13 cellular contexts compared by ENCODE assay signal in the genomic region with DNA sequence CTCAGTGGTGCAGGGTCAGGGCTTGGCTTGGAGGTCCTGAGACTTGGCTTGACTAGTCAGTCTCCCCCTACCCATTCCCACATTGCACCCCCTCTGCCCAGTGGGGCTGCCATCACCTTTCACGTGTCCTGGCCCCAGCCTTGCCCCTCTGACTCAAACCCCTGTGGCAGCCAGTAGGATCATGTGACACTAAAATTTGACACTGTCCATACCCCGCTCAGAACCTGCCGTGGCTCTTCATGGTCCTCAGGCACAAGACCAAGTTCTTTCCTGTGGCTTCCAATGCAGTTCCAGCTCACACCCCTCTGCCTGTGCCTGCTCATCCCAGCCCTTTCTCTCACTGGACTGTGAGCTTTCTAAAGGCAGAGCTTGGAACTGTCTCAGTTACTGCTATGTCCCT. TPM values are rescaled to one million over a fixed set of nuclear protein-coding genes. Genes with fewer than 3 reads are reported as not detected.
DNase-seq lines count a peak whose midpoint lies in the region; ATAC-seq and TF ChIP-seq lines count a peak whose summit lies in the region.
"Had no signal": no experiment of that assay in that cellular context is flagged by ENCODE, and none has a peak within 500 bp of the region (broad histone marks: within the 10 kb centered on the region; RNA-seq: fewer than 3 reads in every experiment).

No MANE protein-coding gene starts in this region.

- H3K27ac ChIP-seq in left ventricle myocardium inferior (replicated peaks) (peak overlapping the region; percentile 93), heart right ventricle (peak overlapping the region in 5 of 10 donors; percentile 16 to 95 (median 85)), VCaP (peak overlapping the region; percentile 95), suprapubic skin (no peak overlapping the region)
- H3K27ac ChIP-seq: spleen had no signal

- H3K4me3 ChIP-seq in left ventricle myocardium inferior: peak overlapping the region; percentile 86
- peak overlapping the region in 4 of 10 donors; percentile 72 to 89 (median 78) for H3K4me3 ChIP-seq in heart right ventricle
- H3K4me3 ChIP-seq in iPS-15b (ENCODE audit: low read depth, low read length): peak overlapping the region; percentile 97
- peak overlapping the region; percentile 80 for H3K4me3 ChIP-seq in suprapubic skin

- H3K9ac ChIP-seq in iPS-15b (ENCODE audit: low read depth, low read length): no peak overlapping the region

- no peaks in the 10 kb centered on the region for H3K27me3 ChIP-seq in left ventricle myocardium inferior (ENCODE audit: low read depth)
- H3K27me3 ChIP-seq in heart right ventricle: no peaks in the 10 kb centered on the region
- no peaks in the 10 kb centered on the region for H3K27me3 ChIP-seq in iPS-15b (ENCODE audit: control insufficient read depth, insufficient read depth, low read length)
- no peaks in the 10 kb centered on the region for H3K27me3 ChIP-seq in suprapubic skin
- H3K27me3 ChIP-seq: spleen had no signal

- no peak for TF ChIP-seq POLR2A in suprapubic skin (IDR thresholded peaks at IDR 0.05)

- H3K36me3 ChIP-seq in left ventricle myocardium inferior (peaks cover 52% of the 10 kb centered on the region), heart right ventricle (peaks cover 0 to 55% (median 28%) of the 10 kb centered on the region in 9 donors), iPS-15b (ENCODE audit: control insufficient read depth, insufficient read depth, low read length) (peaks cover 24% of the 10 kb centered on the region), suprapubic skin (peaks cover 45% of the 10 kb centered on the region)

- WGBS in heart right ventricle, 2 donors: 50 to 64% methylated on average over 3 of the region's 3 CpGs
- WGBS in suprapubic skin: 77% methylated on average over 3 of the region's 3 CpGs

- TF ChIP-seq CTCF in left ventricle myocardium inferior (IDR thresholded peaks at IDR 0.05; ENCODE audit: borderline replicate concordance) (no peak), heart right ventricle (IDR thresholded peaks at IDR 0.05) (no peak), VCaP (conservative IDR thresholded peaks at IDR 0.05) (no peak), suprapubic skin (IDR thresholded peaks at IDR 0.05) (no peak)

- ATAC-seq in heart right ventricle (no peak), HG02623 (IDR thresholded peaks at IDR 0.05; ENCODE audit: unreplicated experiment) (no peak)

- H3K4me1 ChIP-seq in left ventricle myocardium inferior: peaks cover 44% of the 10 kb centered on the region
- H3K4me1 ChIP-seq in heart right ventricle: peaks cover 11 to 35% (median 23%) of the 10 kb centered on the region in 9 donors
- no peaks in the 10 kb centered on the region for H3K4me1 ChIP-seq in iPS-15b (ENCODE audit: control insufficient read depth, insufficient read depth, low read length)
- peaks cover 30% of the 10 kb centered on the region for H3K4me1 ChIP-seq in suprapubic skin

- intact Hi-C loops in left ventricle myocardium inferior (cut with micrococcal nuclease): no loop called here
- intact Hi-C loops in heart right ventricle (cut with DNase I): no loop called here

- TF ChIP-seq EP300 in suprapubic skin (IDR thresholded peaks at IDR 0.05): no peak

- no peaks in the 10 kb centered on the region for H3K9me3 ChIP-seq in left ventricle myocardium inferior (replicated peaks)
- no peaks in the 10 kb centered on the region for H3K9me3 ChIP-seq in heart right ventricle
- H3K9me3 ChIP-seq in iPS-15b (ENCODE audit: control insufficient read depth, insufficient read depth, low read length): no peaks in the 10 kb centered on the region
- H3K9me3 ChIP-seq in suprapubic skin: no peaks in the 10 kb centered on the region
- H3K9me3 ChIP-seq: spleen had no signal

- no peak for DNase-seq in left ventricle myocardium inferior
- no peak for DNase-seq in heart right ventricle
- DNase-seq in suprapubic skin (ENCODE audit: low spot score in 2 of 2): no peak
- no peak for DNase-seq in NCI-H748 treated with DMSO at 0.1 percent for 48 hours (lab: John Stamatoyannopoulos, UW)
- DNase-seq in A172 (ENCODE audit: low spot score): no peak
- DNase-seq: activated naive CD4-positive, alpha-beta T cell; kidney glomerular epithelial cell; NCI-H524; spleen; SW 1271 had no signal

RNA-seq across cellular contexts. Expression of gene PSMD8, which starts 2.2 kb away (rescaled TPM):
- total RNA-seq in left ventricle myocardium inferior (349 TPM), heart right ventricle (100 to 1,000 TPM; 234 to 426 (median 302) TPM), suprapubic skin (100 to 1,000 TPM; 190 to 303 (median 296) TPM)
- polyA plus RNA-seq in heart right ventricle: 100 to 1,000 TPM; 113 to 513 TPM
- 447 and 579 TPM in 2 replicates for total RNA-seq in A172 (2014; rRNA removed; shearing (Covaris generic))

RNA-seq across cellular contexts. Expression of gene GGN, which starts 11.3 kb away (rescaled TPM):
- total RNA-seq in left ventricle myocardium inferior (not detected), heart right ventricle (under 1 TPM in 5 of 10 donors, not detected in 5; 0.13 to 0.57 (median 0.40) TPM), suprapubic skin (under 1 TPM in 3 of 4 donors, not detected in 1; 0.26 to 0.68 (median 0.60) TPM)
- polyA plus RNA-seq in heart right ventricle: under 1 TPM in 1 of 2 donors, not detected in 1; 0.22 TPM
- total RNA-seq in A172 (2014; rRNA removed; shearing (Covaris generic)): 0.19 and 2.3 TPM in 2 replicates
- total RNA-seq: spleen had no signal

RNA-seq across cellular contexts. Expression of gene SPRED3, which starts 11.9 kb away (rescaled TPM):
- total RNA-seq in left ventricle myocardium inferior: 0.71 TPM
- total RNA-seq in heart right ventricle: 1 to 10 TPM in 2 of 10 donors, under 1 TPM in 8; 0.17 to 1.7 (median 0.58) TPM
- under 1 TPM; 0.44 to 0.51 TPM for polyA plus RNA-seq in heart right ventricle
- 1 to 10 TPM in 2 of 4 donors, under 1 TPM in 2; 0.44 to 3.5 (median 1.2) TPM for total RNA-seq in suprapubic skin
- total RNA-seq in A172 (2014; rRNA removed; shearing (Covaris generic)): 2.4 and 2.8 TPM in 2 replicates

RNA-seq across cellular contexts. Expression of gene FAM98C, which starts 26.3 kb away (rescaled TPM):
- 11.5 TPM for total RNA-seq in left ventricle myocardium inferior
- total RNA-seq in heart right ventricle: 10 to 100 TPM in 9 of 10 donors, 1 to 10 TPM in 1; 9.8 to 16.1 (median 12.2) TPM
- 10 to 100 TPM; 13.3 to 14.1 TPM for polyA plus RNA-seq in heart right ventricle
- 10 to 100 TPM; 32.6 to 45.6 (median 36.7) TPM for total RNA-seq in suprapubic skin
- 10.6 and 16.6 TPM in 2 replicates for total RNA-seq in A172 (2014; rRNA removed; shearing (Covaris generic))

RNA-seq across cellular contexts. Expression of gene CATSPERG, which starts 40.9 kb away (rescaled TPM):
- total RNA-seq in left ventricle myocardium inferior (1.4 TPM), heart right ventricle (1 to 10 TPM in 5 of 10 donors, under 1 TPM in 5; 0.74 to 4.9 (median 1.1) TPM), suprapubic skin (10 to 100 TPM in 2 of 4 donors, 1 to 10 TPM in 2; 4.1 to 26.3 (median 13.8) TPM)
- 1 to 10 TPM; 1.1 to 2.5 TPM for polyA plus RNA-seq in heart right ventricle
- 1.5 TPM in 2 replicates for total RNA-seq in A172 (2014; rRNA removed; shearing (Covaris generic))
